ENCODE assay signal across 15 cellular contexts in genomic region chr10:29751686-29752085, GRCh38.
DNase-seq lines count a peak whose midpoint lies in the region; ATAC-seq and TF ChIP-seq lines count a peak whose summit lies in the region.
"Had no signal": no experiment of that assay in that cellular context is flagged by ENCODE, and none has a peak within 500 bp of the region (broad histone marks: within the 10 kb centered on the region; RNA-seq: fewer than 3 reads in every experiment).

No MANE protein-coding gene starts in this region.

- H3K9me3 Mint-ChIP-seq in CD14-positive monocyte = peaks cover 0 to 2% (median 0%) of the 10 kb centered on the region in 7 donors
- H3K9me3 Mint-ChIP-seq: CD4-positive, alpha-beta T cell; H9 had no signal

- DNase-seq in CD14-positive monocyte (ENCODE audit: low spot score) = peak; percentile 50
- DNase-seq in adipocyte (ENCODE audit: low read depth) = no peak
- no peak for DNase-seq in lower lobe of right lung
- no peak for DNase-seq in thoracic aorta (ENCODE audit: low spot score)
- no peak for DNase-seq in testis
- no peak for DNase-seq in GM20000 (ENCODE audit: low spot score)
- DNase-seq: Caco-2; CD4-positive, alpha-beta T cell; GOT3; H9 had no signal

- TF ChIP-seq POLR2A in testis (IDR thresholded peaks at IDR 0.05) = no peak

- no peak overlapping the region for H3K27ac Mint-ChIP-seq in CD14-positive monocyte
- H3K27ac Mint-ChIP-seq: B cell; CD4-positive, alpha-beta T cell; H9; IgD-negative memory B cell had no signal

- H3K4me3 ChIP-seq in adipocyte (ENCODE audit: low read length) = no peak overlapping the region
- H3K4me3 ChIP-seq in lower lobe of right lung = no peak overlapping the region
- no peak overlapping the region for H3K4me3 ChIP-seq in thoracic aorta
- no peak overlapping the region for H3K4me3 ChIP-seq in testis
- H3K4me3 ChIP-seq: BLaER1 treated with 17β-estradiol and CSF1 and Interleukin-3, amounts not matched to agents 10 nM and 100 nM had no signal

- ATAC-seq in lower lobe of right lung (peak; percentile 75 to 90), thoracic aorta (ENCODE audit: insufficient number of reproducible peaks, low FRiP score, low read depth) (no peak), GM19455 (IDR thresholded peaks at IDR 0.05; ENCODE audit: unreplicated experiment) (no peak)
- ATAC-seq: HepG2 had no signal

- H3K4me1 Mint-ChIP-seq in CD14-positive monocyte = no peaks in the 10 kb centered on the region
- H3K4me1 Mint-ChIP-seq: B cell, H9, IgD-negative memory B cell had no signal

- peaks cover 0 to 5% (median 2%) of the 10 kb centered on the region in 3 donors for H3K27me3 Mint-ChIP-seq in CD14-positive monocyte (ENCODE audit: low read depth in 3 of 3)
- H3K27me3 Mint-ChIP-seq: IgD-negative memory B cell had no signal

- peak overlapping the region; percentile 36 for H3K9ac ChIP-seq in adipocyte (ENCODE audit: low read length)
- H3K9ac ChIP-seq: BLaER1 treated with 17β-estradiol and CSF1 and Interleukin-3, amounts not matched to agents 10 nM and 100 nM had no signal

- no peaks in the 10 kb centered on the region for H3K36me3 Mint-ChIP-seq in CD14-positive monocyte
- H3K36me3 Mint-ChIP-seq: IgD-negative memory B cell had no signal

- no peaks in the 10 kb centered on the region for H3K9me3 ChIP-seq in adipocyte (ENCODE audit: control insufficient read depth, low read length)
- no peaks in the 10 kb centered on the region for H3K9me3 ChIP-seq in lower lobe of right lung
- H3K9me3 ChIP-seq in thoracic aorta = no peaks in the 10 kb centered on the region
- H3K9me3 ChIP-seq in testis = no peaks in the 10 kb centered on the region
- H3K9me3 ChIP-seq: BLaER1 treated with 17β-estradiol and CSF1 and Interleukin-3, amounts not matched to agents 10 nM and 100 nM; Caco-2 had no signal

- H3K4me1 ChIP-seq in adipocyte (ENCODE audit: control insufficient read depth, insufficient read depth, low read length) = peaks cover 40% of the 10 kb centered on the region
- no peaks in the 10 kb centered on the region for H3K4me1 ChIP-seq in lower lobe of right lung
- H3K4me1 ChIP-seq in thoracic aorta (ENCODE audit: control insufficient read depth in 1 of 2, low read depth in 2 of 2) = peaks cover 8 to 21% of the 10 kb centered on the region in 2 donors
- peaks cover 13% of the 10 kb centered on the region for H3K4me1 ChIP-seq in testis
- H3K4me1 ChIP-seq: BLaER1 treated with 17β-estradiol and CSF1 and Interleukin-3, amounts not matched to agents 10 nM and 100 nM; Caco-2 had no signal

- H3K27ac ChIP-seq in lower lobe of right lung = peak overlapping the region; percentile 48
- peak overlapping the region; percentile 43 to 51 for H3K27ac ChIP-seq in thoracic aorta
- H3K27ac ChIP-seq in testis = no peak overlapping the region
- H3K27ac ChIP-seq: BLaER1 treated with 17β-estradiol and CSF1 and Interleukin-3, amounts not matched to agents 10 nM and 100 nM had no signal

- no peaks in the 10 kb centered on the region for H3K27me3 ChIP-seq in adipocyte (replicated peaks; ENCODE audit: control insufficient read depth, insufficient read depth, low read length)
- H3K27me3 ChIP-seq in lower lobe of right lung (ENCODE audit: low read depth) = no peaks in the 10 kb centered on the region
- no peaks in the 10 kb centered on the region for H3K27me3 ChIP-seq in thoracic aorta (replicated peaks; ENCODE audit: insufficient read depth)
- no peaks in the 10 kb centered on the region for H3K27me3 ChIP-seq in testis
- H3K27me3 ChIP-seq: BLaER1 treated with 17β-estradiol and CSF1 and Interleukin-3, amounts not matched to agents 10 nM and 100 nM had no signal

- H3K36me3 ChIP-seq in adipocyte (ENCODE audit: control insufficient read depth, insufficient read depth, low read length, severe bottlenecking) (no peaks in the 10 kb centered on the region), lower lobe of right lung (no peaks in the 10 kb centered on the region), thoracic aorta (no peaks in the 10 kb centered on the region), testis (ENCODE audit: low read depth, missing control alignments) (no peaks in the 10 kb centered on the region)
- H3K36me3 ChIP-seq: BLaER1 treated with 17β-estradiol and CSF1 and Interleukin-3, amounts not matched to agents 10 nM and 100 nM had no signal

- no peak overlapping the region for H3K4me3 Mint-ChIP-seq in CD14-positive monocyte
- H3K4me3 Mint-ChIP-seq: B cell; CD4-positive, alpha-beta T cell; H9; IgD-negative memory B cell had no signal

- TF ChIP-seq CTCF in CD14-positive monocyte (IDR thresholded peaks at IDR 0.05) (no peak), lower lobe of right lung (IDR thresholded peaks at IDR 0.05) (no peak), thoracic aorta (IDR thresholded peaks at IDR 0.05) (no peak), testis (IDR thresholded peaks at IDR 0.05) (no peak), GM20000 (IDR thresholded peaks at IDR 0.05; ENCODE audit: extremely low read depth, missing control alignments) (no peak)

- 94 to 95% methylated on average over 4 of the region's 4 CpGs for WGBS in testis, 2 donors

- intact Hi-C loops in CD14-positive monocyte (cut with micrococcal nuclease) (no loop called here), lower lobe of right lung (cut with DNase I) (no loop called here), testis (cut with DNase I; ENCODE audit: low total_unique reads) (no loop called here)

Comparison
In these comparisons a context has a peak if more than half of its experiments do, and no peak if none do; other contexts are left out.
1. ATAC-seq: peak in lower lobe of right lung (2 of 2); none in thoracic aorta (single experiment) and GM19455 (single experiment).
2. H3K27ac ChIP-seq: peak in lower lobe of right lung (single experiment) and thoracic aorta (2 of 2); none in testis (0 of 2).